ENCODE assay signal across 25 cellular contexts in the genomic region with DNA sequence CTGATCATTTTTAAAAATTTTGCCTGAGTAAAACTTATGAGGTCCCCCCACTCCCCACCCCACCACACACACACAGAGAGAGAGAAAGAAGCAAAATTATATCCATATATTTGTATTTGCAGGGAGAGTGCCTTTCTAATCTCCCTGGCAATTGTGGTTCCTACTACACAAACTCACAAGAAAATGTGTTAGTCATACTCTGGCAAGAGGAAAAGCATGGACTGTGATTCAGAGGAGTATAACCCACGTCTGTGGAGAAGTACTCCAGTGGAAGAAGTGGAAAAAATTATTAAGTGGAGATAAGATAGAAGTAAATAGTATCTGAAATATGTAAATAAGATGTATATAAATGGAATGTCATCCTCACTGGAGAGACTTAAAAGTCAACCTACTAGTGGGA.
DNase-seq lines count a peak whose midpoint lies in the region; ATAC-seq and TF ChIP-seq lines count a peak whose summit lies in the region.
"Had no signal": no experiment of that assay in that cellular context is flagged by ENCODE, and none has a peak within 500 bp of the region (broad histone marks: within the 10 kb centered on the region; RNA-seq: fewer than 3 reads in every experiment).

No MANE protein-coding gene starts in this region.

- no peak for ATAC-seq in GM21825 (IDR thresholded peaks at IDR 0.05; ENCODE audit: unreplicated experiment)
- no peak for ATAC-seq in HG02588 (IDR thresholded peaks at IDR 0.05; ENCODE audit: unreplicated experiment)
- ATAC-seq: GM23338, right cardiac atrium had no signal

- DNase-seq in AG10803 (ENCODE audit: low read depth), result peak; percentile 64
- peak; percentile 48 for DNase-seq in NCI-H226
- DNase-seq in choroid plexus epithelial cell (ENCODE audit: low read depth), result peak; percentile 79
- peak; percentile 17 for DNase-seq in kidney glomerular epithelial cell (lab: John Stamatoyannopoulos, UW)
- DNase-seq in cerebellar cortex (ENCODE audit: low spot score), result no peak
- DNase-seq in posterior vena cava (ENCODE audit: low spot score), result no peak
- DNase-seq: ACHN; activated CD4-positive, alpha-beta memory T cell treated with anti-CD3 and anti-CD28 coated beads for 36 hours; activated naive CD4-positive, alpha-beta T cell treated with anti-CD3 and anti-CD28 coated beads for 36 hours; activated T-cell treated with anti-CD3 and anti-CD28 coated beads, Interleukin-2, amount 50 U/mL, for 1 hour; CD8-positive, alpha-beta memory T cell; glutamatergic neuron; Kasumi-1; NCI-H2171 treated with DMSO at 0.1 percent for 48 hours; occipital lobe; OCI-M1; right cardiac atrium; SIG-M5; stimulated activated CD4-positive, alpha-beta T cell treated with anti-CD3 and anti-CD28 coated beads, Interleukin-15, amount 100 ng/mL, for 24 hours; WERI-Rb-1 had no signal

- intact Hi-C loops in posterior vena cava (cut with DNase I), result no loop called here

- H3K4me3 ChIP-seq in AG10803 (ENCODE audit: low read length), result no peak overlapping the region
- no peak overlapping the region for H3K4me3 ChIP-seq in choroid plexus epithelial cell (ENCODE audit: low read depth, low read length)
- H3K4me3 ChIP-seq: ascending aorta, GM23338, thoracic aorta had no signal

- TF ChIP-seq CTCF in AG10803 (conservative IDR thresholded peaks at IDR 0.05; ENCODE audit: low read length) (no peak), choroid plexus epithelial cell (conservative IDR thresholded peaks at IDR 0.05; ENCODE audit: low read depth, low read length) (no peak)

Comparison
In these comparisons a context has a peak if more than half of its experiments do, and no peak if none do; other contexts are left out.
1. DNase-seq: peak in AG10803 (single experiment), NCI-H226 (single experiment), choroid plexus epithelial cell (single experiment) and kidney glomerular epithelial cell (single experiment); none in cerebellar cortex (single experiment) and posterior vena cava (single experiment).